17 cellular contexts compared by ENCODE assay signal in the genomic region with DNA sequence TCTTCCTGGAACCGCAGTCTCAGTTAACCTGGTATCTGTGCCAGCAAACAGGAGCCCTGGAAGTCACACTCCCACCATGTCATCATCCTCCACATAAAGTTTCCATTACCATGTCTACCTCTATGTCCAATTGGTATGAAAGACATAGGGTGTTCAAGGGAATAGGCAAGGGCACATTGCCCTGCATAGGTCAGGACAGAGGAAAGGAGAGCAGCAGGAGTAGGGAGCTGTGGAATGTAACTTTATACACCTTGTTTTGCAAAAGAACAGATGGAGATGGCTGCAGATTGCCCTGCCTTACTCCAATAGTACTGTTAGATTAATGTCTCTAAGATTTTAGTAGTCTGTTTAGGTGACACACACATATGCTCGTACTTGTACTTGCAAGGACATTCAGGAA.
DNase-seq lines count a peak whose midpoint lies in the region; ATAC-seq and TF ChIP-seq lines count a peak whose summit lies in the region.
"Had no signal": no experiment of that assay in that cellular context is flagged by ENCODE, and none has a peak within 500 bp of the region (broad histone marks: within the 10 kb centered on the region; RNA-seq: fewer than 3 reads in every experiment).

No MANE protein-coding gene starts in this region.

- no peak overlapping the region for H3K27ac ChIP-seq in GM23338 (ENCODE audit: low read depth)
- H3K27ac ChIP-seq in esophagus muscularis mucosa (replicated peaks in 1 of 4), result no peak overlapping the region
- H3K27ac ChIP-seq: GM23248, HL-60 had no signal

- intact Hi-C loops in esophagus muscularis mucosa (cut with DNase I), result no loop called here

- H3K4me1 ChIP-seq in GM23338 (ENCODE audit: insufficient read depth), result peaks cover 13% of the 10 kb centered on the region
- no peaks in the 10 kb centered on the region for H3K4me1 ChIP-seq in esophagus muscularis mucosa

- no peak overlapping the region; the same call in 1 of the 2 replicates for H2AFZ ChIP-seq in GM23338
- H2AFZ ChIP-seq: GM23248 had no signal

- H4K20me1 ChIP-seq in GM23338 (replicated peaks; ENCODE audit: insufficient read depth), result no peaks in the 10 kb centered on the region

- H3K36me3 ChIP-seq in GM23338 (ENCODE audit: insufficient read depth) (no peaks in the 10 kb centered on the region), esophagus muscularis mucosa (no peaks in the 10 kb centered on the region)

- DNase-seq in GM23338 (ENCODE audit: low spot score) (no peak), NCI-H524 treated with DMSO at 0.1 percent for 48 hours (lab: John Stamatoyannopoulos, UW) (peak; percentile 88), esophagus muscularis mucosa (ENCODE audit: extremely low spot score) (peak; percentile 66), pons (ENCODE audit: low spot score) (peak; percentile 18), T1000 (lab: John Stamatoyannopoulos, UW) (no peak)
- DNase-seq: ACHN; C1 segment of cervical spinal cord; CD4-positive, alpha-beta T cell; DND-41; GDM1; GM23248; H9 had no signal

- H3K79me2 ChIP-seq in GM23338 (replicated peaks; ENCODE audit: insufficient read depth), result no peaks in the 10 kb centered on the region

- no peaks in the 10 kb centered on the region for H3K9me3 ChIP-seq in esophagus muscularis mucosa

- no peak for TF ChIP-seq EP300 in esophagus muscularis mucosa (IDR thresholded peaks at IDR 0.05)

- TF ChIP-seq CTCF in GM23338 (conservative IDR thresholded peaks at IDR 0.05; ENCODE audit: low read depth in 2 of 2) (no peak), esophagus muscularis mucosa (IDR thresholded peaks at IDR 0.05) (no peak)

- H3K4me3 ChIP-seq in GM23338 (no peak overlapping the region), esophagus muscularis mucosa (no peak overlapping the region)
- H3K4me3 ChIP-seq: GM23248 had no signal

- no peak overlapping the region for H3K27ac Mint-ChIP-seq in GM23338
- H3K27ac Mint-ChIP-seq: B cell; CD4-positive, alpha-beta T cell; H9 had no signal

- no peaks in the 10 kb centered on the region for H3F3A ChIP-seq in GM23338 (replicated peaks; ENCODE audit: low read depth)

- H3K9me3 Mint-ChIP-seq in GM23338, result no peaks in the 10 kb centered on the region; the same call in 2 of the 3 replicates
- H3K9me3 Mint-ChIP-seq: CD4-positive, alpha-beta T cell; H9 had no signal

- H3K4me3 Mint-ChIP-seq in GM23338, result no peak overlapping the region
- H3K4me3 Mint-ChIP-seq: B cell; CD4-positive, alpha-beta T cell; H9 had no signal

- 64% methylated on average over 2 of the region's 2 CpGs for WGBS in esophagus muscularis mucosa

- no peak for TF ChIP-seq POLR2A in esophagus muscularis mucosa (IDR thresholded peaks at IDR 0.05; ENCODE audit: low read depth)

- peak overlapping the region; percentile 31; the same call in 1 of the 2 replicates for H3K4me2 ChIP-seq in GM23338

- peaks cover 2% of the 10 kb centered on the region for H3K27me3 Mint-ChIP-seq in GM23338 (ENCODE audit: insufficient read depth, low read depth, poor library complexity)
- H3K27me3 Mint-ChIP-seq: B cell; CD4-positive, alpha-beta T cell had no signal

- peak; percentile 76 for ATAC-seq in GM23338
- no peak for ATAC-seq in GM19324 (IDR thresholded peaks at IDR 0.05; ENCODE audit: low FRiP score, unreplicated experiment)
- ATAC-seq in HG02840 (IDR thresholded peaks at IDR 0.05; ENCODE audit: low FRiP score, unreplicated experiment), result no peak
- no peak for ATAC-seq in HG02870 (IDR thresholded peaks at IDR 0.05; ENCODE audit: unreplicated experiment)

- H3K27me3 ChIP-seq in GM23338 (ENCODE audit: insufficient read depth) (no peaks in the 10 kb centered on the region), esophagus muscularis mucosa (no peaks in the 10 kb centered on the region)

- 0 out of 2 replicates have a peak, but pooled peaks cover 4% of the 10 kb centered on the region for H3K9me2 ChIP-seq in GM23338 (ENCODE audit: insufficient read depth)

- H3K4me1 Mint-ChIP-seq in GM23338, result peaks cover 18% of the 10 kb centered on the region
- H3K4me1 Mint-ChIP-seq: B cell had no signal

- no peaks in the 10 kb centered on the region for H3K36me3 Mint-ChIP-seq in GM23338 (ENCODE audit: low read depth)

TF ChIP-seq in GM23338, 12 proteins besides CTCF, POLR2A, EP300 and RAD21 (continues in another document):
- no peak for TF ChIP-seq EZH2 (IDR thresholded peaks at IDR 0.05; ENCODE audit: low read depth, unreplicated experiment)
- TF ChIP-seq POLR2AphosphoS5 (IDR thresholded peaks at IDR 0.05; ENCODE audit: low read depth), result no peak
- TF ChIP-seq NANOG (IDR thresholded peaks at IDR 0.05; ENCODE audit: borderline replicate concordance), result no peak
- TF ChIP-seq ETS1 (IDR thresholded peaks at IDR 0.05), result no peak
- TF ChIP-seq STAT1 (IDR thresholded peaks at IDR 0.05; ENCODE audit: unreplicated experiment), result no peak
- TF ChIP-seq, protein P1, sequence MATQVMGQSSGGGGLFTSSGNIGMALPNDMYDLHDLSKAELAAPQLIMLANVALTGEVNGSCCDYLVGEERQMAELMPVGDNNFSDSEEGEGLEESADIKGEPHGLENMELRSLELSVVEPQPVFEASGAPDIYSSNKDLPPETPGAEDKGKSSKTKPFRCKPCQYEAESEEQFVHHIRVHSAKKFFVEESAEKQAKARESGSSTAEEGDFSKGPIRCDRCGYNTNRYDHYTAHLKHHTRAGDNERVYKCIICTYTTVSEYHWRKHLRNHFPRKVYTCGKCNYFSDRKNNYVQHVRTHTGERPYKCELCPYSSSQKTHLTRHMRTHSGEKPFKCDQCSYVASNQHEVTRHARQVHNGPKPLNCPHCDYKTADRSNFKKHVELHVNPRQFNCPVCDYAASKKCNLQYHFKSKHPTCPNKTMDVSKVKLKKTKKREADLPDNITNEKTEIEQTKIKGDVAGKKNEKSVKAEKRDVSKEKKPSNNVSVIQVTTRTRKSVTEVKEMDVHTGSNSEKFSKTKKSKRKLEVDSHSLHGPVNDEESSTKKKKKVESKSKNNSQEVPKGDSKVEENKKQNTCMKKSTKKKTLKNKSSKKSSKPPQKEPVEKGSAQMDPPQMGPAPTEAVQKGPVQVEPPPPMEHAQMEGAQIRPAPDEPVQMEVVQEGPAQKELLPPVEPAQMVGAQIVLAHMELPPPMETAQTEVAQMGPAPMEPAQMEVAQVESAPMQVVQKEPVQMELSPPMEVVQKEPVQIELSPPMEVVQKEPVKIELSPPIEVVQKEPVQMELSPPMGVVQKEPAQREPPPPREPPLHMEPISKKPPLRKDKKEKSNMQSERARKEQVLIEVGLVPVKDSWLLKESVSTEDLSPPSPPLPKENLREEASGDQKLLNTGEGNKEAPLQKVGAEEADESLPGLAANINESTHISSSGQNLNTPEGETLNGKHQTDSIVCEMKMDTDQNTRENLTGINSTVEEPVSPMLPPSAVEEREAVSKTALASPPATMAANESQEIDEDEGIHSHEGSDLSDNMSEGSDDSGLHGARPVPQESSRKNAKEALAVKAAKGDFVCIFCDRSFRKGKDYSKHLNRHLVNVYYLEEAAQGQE (IDR thresholded peaks at IDR 0.05; ENCODE audit: unreplicated experiment), result no peak
- no peak for TF ChIP-seq EZH2phosphoT487 (IDR thresholded peaks at IDR 0.05; ENCODE audit: unreplicated experiment)
- TF ChIP-seq ZNF114 (CRISPR knock-in tag; IDR thresholded peaks at IDR 0.05), result no peak
- TF ChIP-seq CREB1 (CRISPR knock-in tag; IDR thresholded peaks at IDR 0.05; ENCODE audit: low read depth), result no peak
- TF ChIP-seq JUNB (IDR thresholded peaks at IDR 0.05; ENCODE audit: unreplicated experiment), result no peak
- TF ChIP-seq ZNF331 (CRISPR knock-in tag; IDR thresholded peaks at IDR 0.05; ENCODE audit: low read depth), result no peak

Comparison
In these comparisons a context has a peak if more than half of its experiments do, and no peak if none do; other contexts are left out.
1. DNase-seq: peak in NCI-H524 treated with DMSO at 0.1 percent for 48 hours (single experiment), esophagus muscularis mucosa (single experiment) and pons (single experiment); none in GM23338 (single experiment) and T1000 (single experiment).